In genomic region chr5:107601076-107601475, GRCh38 we compare ENCODE assay signal across 20 cellular contexts.
A peak's percentile ranks its signal among the peaks of the same experiment; 100 is the strongest.
DNase-seq lines count a peak whose midpoint lies in the region; ATAC-seq, FAIRE-seq and TF ChIP-seq lines count a peak whose summit lies in the region.
"Had no signal": no experiment of that assay in that cellular context is flagged by ENCODE, and none has a peak within 500 bp of the region (broad histone marks: within the 10 kb centered on the region; RNA-seq: fewer than 3 reads in every experiment).

No MANE protein-coding gene starts in this region.

- in situ Hi-C loops in K562 (cut with MboI): no loop called here

- no peaks in the 10 kb centered on the region for H3K9me3 ChIP-seq in K562 (replicated peaks; ENCODE audit: control insufficient read depth, insufficient read depth, low read depth, low read length)
- H3K9me3 ChIP-seq in right atrium auricular region: no peaks in the 10 kb centered on the region
- H3K9me3 ChIP-seq in SK-N-SH: no peaks in the 10 kb centered on the region
- H3K9me3 ChIP-seq in small intestine (ENCODE audit: control insufficient read depth, low read depth): no peaks in the 10 kb centered on the region
- H3K9me3 ChIP-seq: MG63 had no signal

- H3K9ac ChIP-seq in K562 (ENCODE audit: insufficient read depth in 1 of 2, low read depth in 2 of 2, low read length in 2 of 2): no peak overlapping the region
- no peak overlapping the region for H3K9ac ChIP-seq in SK-N-SH
- H3K9ac ChIP-seq: KMS-11 had no signal

- CTCF ChIA-PET in K562 (lab: Yijun Ruan, JAX; ENCODE audit: low intra/inter-chr PET ratio) (no interaction called here), SK-N-SH (lab: Yijun Ruan, JAX) (interaction anchor here (1.1 to 1.8 kb wide), 2 partner anchors 29 to 40 kb away, joined by 3 to 5 read pairs; no protein-coding TSS in a partner anchor)

- H3K27ac ChIP-seq in K562 (ENCODE audit: extremely low read depth, low read depth, low read length): no peak overlapping the region
- peak overlapping the region; percentile 16 to 23 for H3K27ac ChIP-seq in right atrium auricular region
- no peak overlapping the region for H3K27ac ChIP-seq in SK-N-SH (ENCODE audit: low read depth in 2 of 2, low read length in 1 of 2)
- H3K27ac ChIP-seq in small intestine (ENCODE audit: low read depth in 1 of 2, low read length in 1 of 2): no peak overlapping the region
- H3K27ac ChIP-seq: HL-60, KMS-11, PC-9 had no signal

- H3K9me2 ChIP-seq in SK-N-SH: no peaks in the 10 kb centered on the region

- H4K20me1 ChIP-seq in K562 (replicated peaks; ENCODE audit: control insufficient read depth, insufficient read depth, low read length) (no peaks in the 10 kb centered on the region), SK-N-SH (ENCODE audit: insufficient read depth) (no peaks in the 10 kb centered on the region)

- TF ChIP-seq POLR2A in K562 (conservative IDR thresholded peaks at IDR 0.05): no peak

- H3K4me3 ChIP-seq in GM12865 (ENCODE audit: low read depth, low read length): no peak overlapping the region
- no peak overlapping the region for H3K4me3 ChIP-seq in K562
- no peak overlapping the region for H3K4me3 ChIP-seq in right atrium auricular region
- H3K4me3 ChIP-seq in SK-N-SH (ENCODE audit: low read depth in 2 of 2, low read length in 1 of 2): no peak overlapping the region
- no peak overlapping the region for H3K4me3 ChIP-seq in small intestine (ENCODE audit: low read depth in 1 of 2, low read length in 2 of 2)
- H3K4me3 ChIP-seq: MG63, PC-9 had no signal

- H2AFZ ChIP-seq in K562 (ENCODE audit: low read depth, low read length) (no peak overlapping the region), SK-N-SH (ENCODE audit: low read depth) (no peak overlapping the region)
- H2AFZ ChIP-seq: PC-9 had no signal

- POLR2A ChIA-PET in K562 (lab: Yijun Ruan, JAX) (no interaction called here), SK-N-SH (lab: Yijun Ruan, JAX) (no interaction called here)

- DNase-seq in GM12865 (ENCODE audit: low read depth): peak; percentile 36
- DNase-seq in K562 (ENCODE audit: extremely low read depth in 1 of 4, low spot score in 3 of 4): no peak
- DNase-seq in right atrium auricular region (ENCODE audit: low spot score): no peak
- no peak for DNase-seq in SK-N-SH
- no peak for DNase-seq in NCI-H146 (lab: John Stamatoyannopoulos, UW)
- DNase-seq in small intestine: no peak
- DNase-seq in NCI-H1048 (lab: John Stamatoyannopoulos, UW): no peak
- DNase-seq: AML-193, DMS53, MG63, NCI-H1436 treated with DMSO at 0.1 percent for 48 hours, NCI-H2081 treated with DMSO at 0.1 percent for 48 hours, NCI-H524, PC-9, SHP77 had no signal

- 0% methylated on average over 5 of the region's 6 CpGs for WGBS in K562 (ENCODE audit: insufficient coverage, low coverage, missing lambda C conversion rate)
- WGBS in SK-N-SH (ENCODE audit: low lambda C conversion rate): 88% methylated on average over 6 of the region's 6 CpGs
- WGBS in small intestine, 3 donors: 82 to 89% (median 85%) methylated on average over 6 of the region's 6 CpGs

- TF ChIP-seq EP300 in Ishikawa (IDR thresholded peaks at IDR 0.05; ENCODE audit: borderline replicate concordance) (no peak), K562 (IDR thresholded peaks at IDR 0.05; ENCODE audit: low read length) (no peak), SK-N-SH (IDR thresholded peaks at IDR 0.05; ENCODE audit: borderline replicate concordance in 1 of 2, low read depth in 1 of 2, low read length in 1 of 2) (no peak)

- intact Hi-C loops in K562 (cut with micrococcal nuclease): no loop called here

- no peak for ATAC-seq in K562
- ATAC-seq: HCT116 had no signal

- H3K36me3 ChIP-seq in K562 (ENCODE audit: control insufficient read depth, insufficient read depth, low read length) (no peaks in the 10 kb centered on the region), right atrium auricular region (no peaks in the 10 kb centered on the region), SK-N-SH (replicated peaks in 1 of 2; ENCODE audit: control insufficient read depth in 1 of 2, insufficient read depth in 2 of 2, low read length in 1 of 2) (no peaks in the 10 kb centered on the region), small intestine (ENCODE audit: control insufficient read depth in 2 of 2, insufficient read depth in 2 of 2, low read length in 2 of 2) (no peaks in the 10 kb centered on the region)
- H3K36me3 ChIP-seq: MG63 had no signal

- no peak for TF ChIP-seq RAD21 in Ishikawa (IDR thresholded peaks at IDR 0.05; ENCODE audit: low read depth)
- no peak for TF ChIP-seq RAD21 in K562 (CRISPR knock-in tag; conservative IDR thresholded peaks at IDR 0.05 in 1 of 2, IDR thresholded peaks at IDR 0.05 in 1 of 2)
- no peak for TF ChIP-seq RAD21 in SK-N-SH (IDR thresholded peaks at IDR 0.05; ENCODE audit: low read length)

- H3K4me2 ChIP-seq in K562 (ENCODE audit: insufficient read depth, low read length) (no peak overlapping the region), SK-N-SH (no peak overlapping the region)
- H3K4me2 ChIP-seq: KMS-11, PC-9 had no signal

- no peaks in the 10 kb centered on the region for H3F3A ChIP-seq in SK-N-SH (replicated peaks; ENCODE audit: insufficient read depth)

- no peaks in the 10 kb centered on the region for H3K27me3 ChIP-seq in K562 (ENCODE audit: control insufficient read depth in 2 of 2, insufficient read depth in 2 of 2, low read length in 2 of 2)
- no peaks in the 10 kb centered on the region for H3K27me3 ChIP-seq in right atrium auricular region
- H3K27me3 ChIP-seq in SK-N-SH (ENCODE audit: insufficient read depth): no peaks in the 10 kb centered on the region
- no peaks in the 10 kb centered on the region for H3K27me3 ChIP-seq in small intestine (ENCODE audit: control insufficient read depth in 2 of 2, insufficient read depth in 2 of 2, low read length in 2 of 2)
- H3K27me3 ChIP-seq: MG63 had no signal

- BruUV-seq in K562 (replicated peaks; lab: Mats Ljungman, UMichigan): no TSS peak

- no peaks in the 10 kb centered on the region for H3K9me1 ChIP-seq in K562 (ENCODE audit: control insufficient read depth, insufficient read depth, low read length)

- H3K79me2 ChIP-seq in K562 (ENCODE audit: control insufficient read depth, insufficient read depth, low read length) (no peaks in the 10 kb centered on the region), SK-N-SH (ENCODE audit: insufficient read depth) (no peaks in the 10 kb centered on the region)

- no peak for FAIRE-seq in K562 (lab: Jason Lieb, UNC)
- FAIRE-seq in small intestine (lab: Jason Lieb, UNC): no peak
- FAIRE-seq: GM12891 had no signal

- TF ChIP-seq CTCF in GM12865 (IDR thresholded peaks at IDR 0.05; ENCODE audit: insufficient read depth, low read depth, low read length, missing control alignments): no peak
- no peak for TF ChIP-seq CTCF in K562 (IDR thresholded peaks at IDR 0.05 in 2 of 3, conservative IDR thresholded peaks at IDR 0.05 in 1 of 3; ENCODE audit: insufficient read depth in 2 of 3, low read depth in 1 of 3, low read length in 3 of 3)
- no peak for TF ChIP-seq CTCF in right atrium auricular region (IDR thresholded peaks at IDR 0.05)
- TF ChIP-seq CTCF in SK-N-SH (IDR thresholded peaks at IDR 0.05): no peak

- H3K4me1 ChIP-seq in K562 (replicated peaks in 1 of 2; ENCODE audit: control insufficient read depth in 2 of 2, insufficient read depth in 2 of 2, low read length in 2 of 2) (no peaks in the 10 kb centered on the region), right atrium auricular region (peaks cover 0 to 14% of the 10 kb centered on the region in 2 donors), SK-N-SH (ENCODE audit: control insufficient read depth in 1 of 2, insufficient read depth in 2 of 2, low read depth in 1 of 2, low read length in 1 of 2) (peaks cover 0 to 23% of the 10 kb centered on the region in 2 experiments; a peak in 2 of 4 replicates), small intestine (ENCODE audit: control insufficient read depth in 2 of 2, insufficient read depth in 1 of 2, low read depth in 1 of 2, low read length in 1 of 2) (no peaks in the 10 kb centered on the region)

TF ChIP-seq in Ishikawa, 13 proteins besides CTCF, POLR2A, EP300 and RAD21 (continues in another document):
- TF ChIP-seq TAF1 (IDR thresholded peaks at IDR 0.05; ENCODE audit: low read depth) (no peak), YY1 (IDR thresholded peaks at IDR 0.05; ENCODE audit: low read depth) (no peak), EGR1 (IDR thresholded peaks at IDR 0.05) (no peak), USF1 (IDR thresholded peaks at IDR 0.05) (no peak), FOXM1 (IDR thresholded peaks at IDR 0.05; ENCODE audit: borderline replicate concordance, low read depth) (no peak)

TF ChIP-seq in K562, 482 proteins besides CTCF, POLR2A, EP300 and RAD21 (continues in another document):
- TF ChIP-seq RBBP5 (IDR thresholded peaks at IDR 0.05; ENCODE audit: borderline replicate concordance, insufficient read depth, low read length, poor library complexity, severe bottlenecking) (no peak), TAF9B (IDR thresholded peaks at IDR 0.05; ENCODE audit: partially characterized antibody) (no peak), ZBTB12 (CRISPR knock-in tag; IDR thresholded peaks at IDR 0.05) (no peak), E2F3 (CRISPR knock-in tag; IDR thresholded peaks at IDR 0.05) (no peak)

TF ChIP-seq in SK-N-SH, 30 proteins besides CTCF, POLR2A, EP300 and RAD21 (continues in another document):
- TF ChIP-seq RFX5 (IDR thresholded peaks at IDR 0.05; ENCODE audit: low read length) (no peak), GABPA (IDR thresholded peaks at IDR 0.05; ENCODE audit: low read depth) (no peak), CHD2 (IDR thresholded peaks at IDR 0.05; ENCODE audit: low read length, partially characterized antibody) (no peak), IRF3 (IDR thresholded peaks at IDR 0.05; ENCODE audit: low read depth, low read length) (no peak), FOSL2 (IDR thresholded peaks at IDR 0.05; ENCODE audit: borderline replicate concordance, low read depth) (no peak), RXRA (IDR thresholded peaks at IDR 0.05; ENCODE audit: borderline replicate concordance, low read depth) (no peak), ELF1 (IDR thresholded peaks at IDR 0.05) (no peak), TAF1 (IDR thresholded peaks at IDR 0.05; ENCODE audit: borderline replicate concordance, low read depth, low read length) (no peak)

Comparison
In these comparisons a context has a peak if more than half of its experiments do, and no peak if none do; other contexts are left out.
1. H3K27ac ChIP-seq: peak in right atrium auricular region (2 of 2); none in K562 (single experiment), SK-N-SH (0 of 2) and small intestine (0 of 2).